ENCODE assay signal across 13 cellular contexts in the genomic region with DNA sequence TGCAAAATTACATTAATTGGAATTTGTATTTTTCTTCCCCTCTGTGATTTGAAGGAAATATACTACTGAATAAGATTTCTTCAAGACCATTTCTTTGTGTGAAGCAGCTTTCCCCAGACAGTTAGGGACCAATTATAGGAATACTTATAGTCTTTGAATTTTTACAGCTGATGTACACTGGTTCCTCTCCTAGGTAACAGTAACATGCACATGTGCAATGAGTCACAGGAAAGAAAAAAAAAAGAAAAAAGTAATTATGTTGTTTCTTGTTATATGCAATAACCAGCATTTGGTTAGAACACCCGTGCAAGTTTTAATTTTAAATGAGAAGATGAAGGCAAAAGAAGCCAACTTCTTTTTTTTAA.
DNase-seq lines count a peak whose midpoint lies in the region; ATAC-seq and TF ChIP-seq lines count a peak whose summit lies in the region.
"Had no signal": no experiment of that assay in that cellular context is flagged by ENCODE, and none has a peak within 500 bp of the region (broad histone marks: within the 10 kb centered on the region; RNA-seq: fewer than 3 reads in every experiment).

No MANE protein-coding gene starts in this region.

- peak overlapping the region; percentile 84 for H3K27ac ChIP-seq in cardiac muscle cell

- H3K36me3 ChIP-seq in cardiac muscle cell: no peaks in the 10 kb centered on the region
- H3K36me3 ChIP-seq: HAP-1 had no signal

- H3K9me3 ChIP-seq in cardiac muscle cell (ENCODE audit: low read depth): no peaks in the 10 kb centered on the region
- H3K9me3 ChIP-seq: HAP-1 had no signal

- H3K27ac Mint-ChIP-seq in naive thymus-derived CD8-positive, alpha-beta T cell: no peak overlapping the region
- H3K27ac Mint-ChIP-seq: activated T-helper 17 cell treated with anti-CD3 and anti-CD28 coated beads, Interleukin-2, amount 50 U/mL, for 72 hours; dendritic cell treated with granulocyte-macrophage colony-stimulating factor and Interleukin-4, amounts not matched to agents 40 ng/mL and 50 ng/mL, for 4 days had no signal

- DNase-seq in cardiac muscle cell (ENCODE audit: low read depth in 1 of 2, low spot score in 1 of 2) (peak in 1 of 2 donors; percentile 52), cardiac septum (ENCODE audit: low spot score) (no peak), dermis blood vessel endothelial cell (peak; percentile 78), lung microvascular endothelial cell (ENCODE audit: low read depth in 2 of 2) (peak; percentile 78 to 83), NCI-H82 treated with DMSO at 0.1 percent for 48 hours (lab: John Stamatoyannopoulos, UW; ENCODE audit: unreplicated experiment) (no peak), T-helper 2 cell (no peak)
- no peak for DNase-seq in naive thymus-derived CD8-positive, alpha-beta T cell
- DNase-seq: islet precursor cell, NCI-H1105 treated with DMSO at 0.1 percent for 48 hours had no signal

- POLR2A ChIA-PET in naive thymus-derived CD8-positive, alpha-beta T cell (lab: Charles Lee): no interaction called here

- peaks cover 18% of the 10 kb centered on the region for H3K4me1 ChIP-seq in cardiac muscle cell (ENCODE audit: low read depth)

- intact Hi-C loops in cardiac septum (cut with DNase I): loop anchor here (5.0 kb wide), 1 partner anchor 74 kb away; no protein-coding TSS in a partner anchor

- H3K36me3 Mint-ChIP-seq in naive thymus-derived CD8-positive, alpha-beta T cell: no peaks in the 10 kb centered on the region

- H3K27me3 Mint-ChIP-seq in naive thymus-derived CD8-positive, alpha-beta T cell: no peaks in the 10 kb centered on the region
- H3K27me3 Mint-ChIP-seq: activated T-helper 17 cell treated with anti-CD3 and anti-CD28 coated beads, Interleukin-2, amount 50 U/mL, for 72 hours; dendritic cell treated with granulocyte-macrophage colony-stimulating factor and Interleukin-4, amounts not matched to agents 40 ng/mL and 50 ng/mL, for 4 days had no signal

- no peak overlapping the region for H3K4me3 ChIP-seq in cardiac muscle cell
- H3K4me3 ChIP-seq: HAP-1 had no signal

- ATAC-seq in naive thymus-derived CD8-positive, alpha-beta T cell: no peak
- no peak for ATAC-seq in HG03108 (IDR thresholded peaks at IDR 0.05; ENCODE audit: unreplicated experiment)
- ATAC-seq: activated T-helper 17 cell treated with anti-CD3 and anti-CD28 coated beads, Interleukin-2, amount 50 U/mL, for 72 hours had no signal

- H3K27me3 ChIP-seq in cardiac muscle cell: no peaks in the 10 kb centered on the region

- no peak for TF ChIP-seq CTCF in cardiac muscle cell (IDR thresholded peaks at IDR 0.05; ENCODE audit: low read depth, low read length)

- peaks cover 0 to 19% (median 0%) of the 10 kb centered on the region in 4 donors for H3K4me1 Mint-ChIP-seq in naive thymus-derived CD8-positive, alpha-beta T cell
- H3K4me1 Mint-ChIP-seq: activated T-helper 17 cell treated with anti-CD3 and anti-CD28 coated beads, Interleukin-2, amount 50 U/mL, for 72 hours had no signal

- peaks cover 0 to 2% (median 0%) of the 10 kb centered on the region in 9 donors for H3K9me3 Mint-ChIP-seq in naive thymus-derived CD8-positive, alpha-beta T cell
- H3K9me3 Mint-ChIP-seq: activated T-helper 17 cell treated with anti-CD3 and anti-CD28 coated beads, Interleukin-2, amount 50 U/mL, for 72 hours; dendritic cell treated with granulocyte-macrophage colony-stimulating factor and Interleukin-4, amounts not matched to agents 40 ng/mL and 50 ng/mL, for 4 days had no signal

- H3K4me3 Mint-ChIP-seq in naive thymus-derived CD8-positive, alpha-beta T cell: no peak overlapping the region
- H3K4me3 Mint-ChIP-seq: activated T-helper 17 cell treated with anti-CD3 and anti-CD28 coated beads, Interleukin-2, amount 50 U/mL, for 72 hours; dendritic cell treated with granulocyte-macrophage colony-stimulating factor and Interleukin-4, amounts not matched to agents 40 ng/mL and 50 ng/mL, for 4 days had no signal

Comparison
In these comparisons a context has a peak if more than half of its experiments do, and no peak if none do; other contexts are left out.
1. DNase-seq: peak in dermis blood vessel endothelial cell (single experiment) and lung microvascular endothelial cell (2 of 2); none in cardiac septum (single experiment), naive thymus-derived CD8-positive, alpha-beta T cell (0 of 10), NCI-H82 treated with DMSO at 0.1 percent for 48 hours (single experiment) and T-helper 2 cell (0 of 5).